ENCODE assay signal across 1 cellular context in the genomic region with DNA sequence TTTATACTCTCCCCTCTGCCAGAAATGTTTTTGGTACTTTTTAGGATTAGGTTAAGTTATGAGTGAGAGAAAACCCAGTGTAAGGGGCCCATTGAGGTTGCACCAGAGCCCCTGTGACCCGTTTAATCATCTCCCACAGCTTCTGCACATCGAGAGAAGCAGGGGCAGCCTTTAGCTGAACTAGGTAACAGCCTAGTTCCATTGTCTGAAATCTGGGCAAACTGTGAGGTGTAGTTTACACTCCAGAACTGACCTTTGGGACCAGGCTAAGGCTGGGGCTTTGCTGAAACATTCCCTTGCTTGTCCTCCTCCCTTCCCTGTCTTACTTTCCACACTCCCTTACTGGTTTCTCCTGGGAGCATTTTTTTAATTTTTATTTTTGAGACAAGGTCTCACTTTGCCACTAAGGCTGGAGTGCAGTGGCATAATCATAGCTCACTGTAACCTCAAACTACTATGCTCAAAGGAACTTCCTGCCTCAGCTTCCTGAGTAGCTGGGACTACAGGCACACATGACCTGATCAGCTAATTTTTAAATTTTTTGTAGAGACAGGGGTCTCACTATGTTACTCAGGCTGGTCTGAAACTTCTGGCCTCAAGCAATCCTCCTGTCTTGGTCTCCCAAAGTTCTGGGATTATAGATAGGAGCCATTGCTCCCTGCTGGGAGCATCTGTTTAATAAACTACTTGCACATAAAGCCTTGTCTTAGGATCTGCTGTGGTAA.
TF ChIP-seq lines count a peak whose summit lies in the region.

No MANE protein-coding gene starts in this region.

TF ChIP-seq in GM12878, 131 proteins besides CTCF, POLR2A, EP300 and RAD21:
- peak; percentile 47 for TF ChIP-seq RUNX3 (IDR thresholded peaks at IDR 0.05; ENCODE audit: low read length)
- TF ChIP-seq, protein P1, sequence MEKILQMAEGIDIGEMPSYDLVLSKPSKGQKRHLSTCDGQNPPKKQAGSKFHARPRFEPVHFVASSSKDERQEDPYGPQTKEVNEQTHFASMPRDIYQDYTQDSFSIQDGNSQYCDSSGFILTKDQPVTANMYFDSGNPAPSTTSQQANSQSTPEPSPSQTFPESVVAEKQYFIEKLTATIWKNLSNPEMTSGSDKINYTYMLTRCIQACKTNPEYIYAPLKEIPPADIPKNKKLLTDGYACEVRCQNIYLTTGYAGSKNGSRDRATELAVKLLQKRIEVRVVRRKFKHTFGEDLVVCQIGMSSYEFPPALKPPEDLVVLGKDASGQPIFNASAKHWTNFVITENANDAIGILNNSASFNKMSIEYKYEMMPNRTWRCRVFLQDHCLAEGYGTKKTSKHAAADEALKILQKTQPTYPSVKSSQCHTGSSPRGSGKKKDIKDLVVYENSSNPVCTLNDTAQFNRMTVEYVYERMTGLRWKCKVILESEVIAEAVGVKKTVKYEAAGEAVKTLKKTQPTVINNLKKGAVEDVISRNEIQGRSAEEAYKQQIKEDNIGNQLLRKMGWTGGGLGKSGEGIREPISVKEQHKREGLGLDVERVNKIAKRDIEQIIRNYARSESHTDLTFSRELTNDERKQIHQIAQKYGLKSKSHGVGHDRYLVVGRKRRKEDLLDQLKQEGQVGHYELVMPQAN (conservative IDR thresholded peaks at IDR 0.05): no peak
TF ChIP-seq in GM12878: peak in this region for 1.
